In the genomic region with DNA sequence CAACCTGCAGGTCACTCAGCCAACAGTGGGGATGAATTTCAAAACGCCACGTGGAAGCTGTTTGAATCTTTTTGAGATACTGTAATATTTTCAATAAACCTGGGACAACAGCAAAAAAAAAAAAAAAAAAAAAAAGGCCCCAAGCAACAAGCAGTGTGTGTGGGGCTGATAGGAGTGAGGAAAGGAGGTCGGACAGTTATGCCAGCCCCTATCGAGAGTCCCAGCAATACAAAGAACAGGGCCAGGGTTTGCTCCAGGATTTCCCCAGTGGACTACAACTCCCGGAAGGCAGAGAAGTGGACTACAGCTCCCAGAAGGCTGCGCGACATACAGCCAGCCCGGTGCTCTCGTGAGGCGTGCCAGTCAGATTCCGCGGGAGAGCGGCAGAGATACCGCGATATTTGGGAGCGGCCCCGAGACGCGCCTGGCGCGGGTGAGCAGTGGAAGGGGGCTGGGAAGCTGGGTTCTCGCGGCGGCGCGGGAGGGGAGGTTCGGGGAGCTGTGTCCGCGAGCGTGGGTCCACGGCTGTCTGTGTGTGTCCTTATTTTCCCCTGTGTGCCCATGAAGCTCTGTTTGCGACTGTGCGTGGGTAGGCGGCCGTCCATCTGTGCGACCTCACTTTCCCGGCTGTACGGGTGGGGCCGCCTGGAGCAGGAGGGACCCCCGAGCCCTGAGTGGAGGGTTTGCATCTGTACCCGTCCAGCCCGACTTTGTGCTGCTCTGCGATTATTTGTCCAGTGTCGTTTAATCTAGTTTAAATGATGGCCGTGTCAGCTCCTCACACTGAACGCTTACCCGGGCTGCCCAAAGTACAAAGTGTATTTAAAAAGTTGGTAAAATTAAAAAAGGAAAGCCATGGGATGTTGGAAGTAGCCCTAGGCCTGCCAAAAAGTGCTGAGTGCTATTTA, we compare ENCODE assay signal across 8 cellular contexts.
DNase-seq lines count a peak whose midpoint lies in the region; ATAC-seq lines count a peak whose summit lies in the region.

A gene with protein sequence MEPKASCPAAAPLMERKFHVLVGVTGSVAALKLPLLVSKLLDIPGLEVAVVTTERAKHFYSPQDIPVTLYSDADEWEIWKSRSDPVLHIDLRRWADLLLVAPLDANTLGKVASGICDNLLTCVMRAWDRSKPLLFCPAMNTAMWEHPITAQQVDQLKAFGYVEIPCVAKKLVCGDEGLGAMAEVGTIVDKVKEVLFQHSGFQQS (plus strand): TSS at position 397 of the 908 bp plus-strand sequence. CDS start 4,729 bp downstream, outside the sequence.

- peak within 1 kb of the TSS; percentile 95 for H3K27ac ChIP-seq in BLaER1

- peak within 1 kb of the TSS; percentile 83 for H3K4me2 ChIP-seq in BLaER1

- H3K9me3 ChIP-seq in BLaER1 = no peaks in the 10 kb centered on the region

- H3K36me3 ChIP-seq in BLaER1 = no peaks in the 10 kb centered on the region; the same call in 1 of the 2 replicates

- peaks cover 64% of the 10 kb centered on the region for H3K4me1 ChIP-seq in BLaER1

- H3K9ac ChIP-seq in BLaER1 = peak within 1 kb of the TSS; percentile 97

- ATAC-seq in GM19351 (IDR thresholded peaks at IDR 0.05; ENCODE audit: unreplicated experiment) (peak; percentile 97), HG03521 (IDR thresholded peaks at IDR 0.05; ENCODE audit: unreplicated experiment) (peak; percentile 92)

- no peaks in the 10 kb centered on the region for H4K20me1 ChIP-seq in BLaER1

- H3K27me3 ChIP-seq in BLaER1 = no peaks in the 10 kb centered on the region

- peak within 1 kb of the TSS; percentile 77 for H3K4me3 ChIP-seq in BLaER1

- peak; percentile 94 for DNase-seq in NCI-H748 (lab: John Stamatoyannopoulos, UW; ENCODE audit: unreplicated experiment)
- peak; percentile 91 for DNase-seq in activated CD4-positive, alpha-beta T cell treated with anti-CD3 and anti-CD28 coated beads, Interleukin-2, amount 50 U/mL, for 1 hour
- DNase-seq in cortex of kidney (lab: John Stamatoyannopoulos, UW) = peak; percentile 52
- DNase-seq in left kidney (ENCODE audit: low read depth, low spot score) = peak; percentile 99
- peak; percentile 94 to 95 for DNase-seq in stimulated activated CD4-positive, alpha-beta T cell treated with anti-CD3 and anti-CD28 coated beads, Interleukin-2, amount 100 ng/mL, for 24 hours

Comparison
In these comparisons a context has a peak if more than half of its experiments do, and no peak if none do; other contexts are left out.
1. Peak in every context shown above with its lines: DNase-seq, ATAC-seq, H3K4me3 ChIP-seq and H3K27ac ChIP-seq.